ENCODE assay signal across 8 cellular contexts in the genomic region with DNA sequence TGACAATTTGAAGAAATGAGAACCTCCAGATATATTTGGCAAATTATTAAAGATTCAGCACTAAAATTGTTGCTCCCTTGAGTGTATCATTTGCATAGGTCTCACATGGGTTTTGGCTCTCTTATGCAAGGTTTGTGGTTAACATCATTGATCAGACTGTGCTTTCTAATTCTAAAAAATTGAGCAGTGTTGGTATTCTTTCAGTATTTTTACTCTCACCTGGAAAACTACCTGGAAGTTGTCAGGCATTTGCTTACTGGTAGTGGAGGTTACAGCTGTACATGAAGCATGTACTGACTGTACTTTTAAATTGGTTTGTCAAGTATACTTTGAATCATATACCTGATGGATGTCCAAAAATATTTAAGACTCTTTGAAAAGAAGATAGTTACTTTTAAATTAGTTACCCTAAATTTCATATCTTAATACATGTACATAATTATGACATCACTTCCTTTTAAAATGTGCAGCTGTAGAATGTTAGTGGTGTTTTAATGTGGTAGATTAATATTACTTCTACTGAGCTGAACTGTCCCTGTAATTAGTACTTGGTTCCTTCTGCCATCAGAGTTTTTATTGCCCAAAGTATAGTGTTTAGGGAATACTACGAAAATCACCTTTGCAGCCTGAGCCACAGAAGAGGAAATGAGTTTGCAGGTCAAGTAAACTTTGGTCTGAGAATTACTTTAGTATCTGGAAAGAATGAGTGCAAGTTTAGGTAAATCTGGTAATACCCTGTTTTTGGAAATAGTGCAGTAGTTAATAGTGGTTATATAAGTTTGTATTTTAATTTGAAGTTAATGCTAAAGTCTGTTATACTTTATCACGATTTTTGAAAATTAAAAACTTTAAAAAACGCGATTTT. TPM values are rescaled to one million over a fixed set of nuclear protein-coding genes. Genes with fewer than 3 reads are reported as not detected.
A peak's percentile ranks its signal among the peaks of the same experiment; 100 is the strongest.
DNase-seq lines count a peak whose midpoint lies in the region; ATAC-seq and TF ChIP-seq lines count a peak whose summit lies in the region.

No MANE protein-coding gene starts in this region.

- peaks cover 0 to 44% (median 9%) of the 10 kb centered on the region in 11 experiments; a peak in 8 of 22 replicates for H4K20me1 ChIP-seq in BLaER1 treated with 17β-estradiol and CSF1 and Interleukin-3, amounts not matched to agents 10 nM and 100 nM

- H3K4me1 ChIP-seq in BLaER1 treated with 17β-estradiol and CSF1 and Interleukin-3, amounts not matched to agents 10 nM and 100 nM: peaks cover 31 to 43% (median 32%) of the 10 kb centered on the region in 10 experiments
- H3K4me1 ChIP-seq in tibial nerve: peaks cover 0 to 71% (median 47%) of the 10 kb centered on the region in 4 donors

- TF ChIP-seq POLR2A in tibial nerve (IDR thresholded peaks at IDR 0.05): no peak

- no peaks in the 10 kb centered on the region for H3K27me3 ChIP-seq in BLaER1 treated with 17β-estradiol and CSF1 and Interleukin-3, amounts not matched to agents 10 nM and 100 nM
- no peaks in the 10 kb centered on the region for H3K27me3 ChIP-seq in tibial nerve

- intact Hi-C loops in left colon (cut with DNase I, micrococcal nuclease): no loop called here

- TF ChIP-seq EP300 in tibial nerve (IDR thresholded peaks at IDR 0.05): no peak

- H3K27me3 Mint-ChIP-seq in IgD-negative memory B cell: no peaks in the 10 kb centered on the region
- no peaks in the 10 kb centered on the region for H3K27me3 Mint-ChIP-seq in activated naive CD8-positive, alpha-beta T cell treated with anti-CD3 and anti-CD28 coated beads, Interleukin-2, amount 50 U/mL, for 24 hours

- no peak for DNase-seq in activated naive CD8-positive, alpha-beta T cell treated with anti-CD3 and anti-CD28 coated beads, Interleukin-2, amount 50 U/mL, for 24 hours
- DNase-seq in left colon (no peak), tibial nerve (ENCODE audit: low spot score in 2 of 2) (no peak), UCSD-AML1 (lab: John Stamatoyannopoulos, UW; ENCODE audit: unreplicated experiment) (no peak)

- no peak for ATAC-seq in activated naive CD8-positive, alpha-beta T cell treated with anti-CD3 and anti-CD28 coated beads, Interleukin-2, amount 50 U/mL, for 24 hours
- ATAC-seq in left colon (peak; percentile 15), HG03565 (IDR thresholded peaks at IDR 0.05; ENCODE audit: unreplicated experiment) (no peak), HG02852 (IDR thresholded peaks at IDR 0.05; ENCODE audit: unreplicated experiment) (no peak)

- H3K27ac ChIP-seq in BLaER1 treated with 17β-estradiol and CSF1 and Interleukin-3, amounts not matched to agents 10 nM and 100 nM: peak overlapping the region; percentile 98 to 100 (median 99)
- peak overlapping the region; percentile 90 to 99 (median 98) for H3K27ac ChIP-seq in tibial nerve

- TF ChIP-seq CTCF in tibial nerve (IDR thresholded peaks at IDR 0.05): no peak

- H3K4me1 Mint-ChIP-seq in IgD-negative memory B cell: peaks cover 36 to 52% (median 46%) of the 10 kb centered on the region in 3 donors
- H3K4me1 Mint-ChIP-seq in activated naive CD8-positive, alpha-beta T cell treated with anti-CD3 and anti-CD28 coated beads, Interleukin-2, amount 50 U/mL, for 24 hours: peaks cover 62% of the 10 kb centered on the region

- peaks cover 0 to 3% (median 0%) of the 10 kb centered on the region in 11 experiments; a peak in 2 of 22 replicates for H3K9me3 ChIP-seq in BLaER1 treated with 17β-estradiol and CSF1 and Interleukin-3, amounts not matched to agents 10 nM and 100 nM (replicated peaks in 1 of 11)
- no peaks in the 10 kb centered on the region for H3K9me3 ChIP-seq in tibial nerve

- peak overlapping the region; percentile 87 to 98 (median 96) for H3K4me3 Mint-ChIP-seq in IgD-negative memory B cell
- peak overlapping the region; percentile 90 for H3K4me3 Mint-ChIP-seq in activated naive CD8-positive, alpha-beta T cell treated with anti-CD3 and anti-CD28 coated beads, Interleukin-2, amount 50 U/mL, for 24 hours

- peak overlapping the region; percentile 94 to 99 (median 98) for H3K9ac ChIP-seq in BLaER1 treated with 17β-estradiol and CSF1 and Interleukin-3, amounts not matched to agents 10 nM and 100 nM

- peaks cover 4% of the 10 kb centered on the region for H3K36me3 Mint-ChIP-seq in IgD-negative memory B cell
- H3K36me3 Mint-ChIP-seq in activated naive CD8-positive, alpha-beta T cell treated with anti-CD3 and anti-CD28 coated beads, Interleukin-2, amount 50 U/mL, for 24 hours (ENCODE audit: low read depth): peaks cover 59% of the 10 kb centered on the region

- peak overlapping the region; percentile 74 to 96 (median 91) for H3K4me2 ChIP-seq in BLaER1 treated with 17β-estradiol and CSF1 and Interleukin-3, amounts not matched to agents 10 nM and 100 nM

- H3K9me3 Mint-ChIP-seq in IgD-negative memory B cell: peaks cover 0 to 4% (median 3%) of the 10 kb centered on the region in 3 donors
- H3K9me3 Mint-ChIP-seq in activated naive CD8-positive, alpha-beta T cell treated with anti-CD3 and anti-CD28 coated beads, Interleukin-2, amount 50 U/mL, for 24 hours: peaks cover 12% of the 10 kb centered on the region

- 1 to 3% methylated on average over 4 of the region's 4 CpGs for WGBS in tibial nerve, 2 donors

- H3K4me3 ChIP-seq in BLaER1 treated with 17β-estradiol and CSF1 and Interleukin-3, amounts not matched to agents 10 nM and 100 nM: peak overlapping the region; percentile 70 to 92 (median 82)
- H3K4me3 ChIP-seq in tibial nerve: peak overlapping the region; percentile 34 to 69 (median 64)

- peak overlapping the region; percentile 91 to 100 (median 100) for H3K27ac Mint-ChIP-seq in IgD-negative memory B cell
- H3K27ac Mint-ChIP-seq in activated naive CD8-positive, alpha-beta T cell treated with anti-CD3 and anti-CD28 coated beads, Interleukin-2, amount 50 U/mL, for 24 hours: peak overlapping the region; percentile 99

- H3K36me3 ChIP-seq in BLaER1 treated with 17β-estradiol and CSF1 and Interleukin-3, amounts not matched to agents 10 nM and 100 nM: peaks cover 18 to 55% (median 34%) of the 10 kb centered on the region in 11 experiments
- H3K36me3 ChIP-seq in tibial nerve: peaks cover 0 to 3% (median 0%) of the 10 kb centered on the region in 3 donors

RNA-seq across cellular contexts. Expression of a gene that starts 2.8 kb away (rescaled TPM):
- 131 TPM for polyA plus RNA-seq in IgD-negative memory B cell
- total RNA-seq in left colon: 10 to 100 TPM; 85.7 to 86.9 TPM
- 100 to 1,000 TPM in 2 of 4 donors, 10 to 100 TPM in 2; 96.5 to 133 (median 102) TPM for total RNA-seq in tibial nerve
